9 cellular contexts compared by ENCODE assay signal in genomic region chr17:45299311-45299710, GRCh38. TPM values are rescaled to one million over a fixed set of nuclear protein-coding genes. Genes with fewer than 3 reads are reported as not detected.
DNase-seq lines count a peak whose midpoint lies in the region; ATAC-seq and TF ChIP-seq lines count a peak whose summit lies in the region.
"Had no signal": no experiment of that assay in that cellular context is flagged by ENCODE, and none has a peak within 500 bp of the region (broad histone marks: within the 10 kb centered on the region; RNA-seq: fewer than 3 reads in every experiment).

No MANE protein-coding gene starts in this region.

- ATAC-seq in naive thymus-derived CD8-positive, alpha-beta T cell = no peak

- no peak for TF ChIP-seq POLR2A in esophagus muscularis mucosa (IDR thresholded peaks at IDR 0.05; ENCODE audit: low read depth)

- H3K4me3 Mint-ChIP-seq in osteocyte (ENCODE audit: unreplicated experiment) = no peak overlapping the region
- peak overlapping the region in 1 of 10 donors; percentile 37 for H3K4me3 Mint-ChIP-seq in naive thymus-derived CD8-positive, alpha-beta T cell

- DNase-seq in ELF-1 (ENCODE audit: low read depth, low spot score) = peak; percentile 40
- peak; percentile 34 for DNase-seq in NOMO-1 treated with DMSO at 0.1 percent for 48 hours (lab: John Stamatoyannopoulos, UW; ENCODE audit: unreplicated experiment)
- no peak for DNase-seq in esophagus muscularis mucosa (ENCODE audit: extremely low spot score)
- DNase-seq in osteocyte (ENCODE audit: extremely low spot score, unreplicated experiment) = no peak
- DNase-seq in NCI-H1436 treated with DMSO at 0.1 percent for 48 hours (lab: John Stamatoyannopoulos, UW) = no peak
- no peak for DNase-seq in naive thymus-derived CD8-positive, alpha-beta T cell
- DNase-seq in NCI-H2107 treated with DMSO at 0.1 percent for 48 hours (lab: John Stamatoyannopoulos, UW; ENCODE audit: unreplicated experiment) = no peak
- no peak for DNase-seq in GM03348 (ENCODE audit: low spot score)
- DNase-seq: IMR-90 had no signal

- POLR2A ChIA-PET in naive thymus-derived CD8-positive, alpha-beta T cell (lab: Charles Lee) = interaction anchor here (3.2 kb wide), 1 partner anchor 12 kb away, joined by 14 read pairs; no protein-coding TSS in a partner anchor

- H3K9me3 ChIP-seq in esophagus muscularis mucosa = no peaks in the 10 kb centered on the region

- peak overlapping the region; percentile 79 to 99 (median 84) for H3K27ac ChIP-seq in esophagus muscularis mucosa (replicated peaks in 1 of 4)

- peak overlapping the region; percentile 95 for H3K27ac Mint-ChIP-seq in osteocyte (ENCODE audit: unreplicated experiment)
- peak overlapping the region in 4 of 10 donors; percentile 29 to 73 (median 52) for H3K27ac Mint-ChIP-seq in naive thymus-derived CD8-positive, alpha-beta T cell

- H3K36me3 ChIP-seq in esophagus muscularis mucosa = no peaks in the 10 kb centered on the region

- H3K4me1 ChIP-seq in esophagus muscularis mucosa = peaks cover 81 to 98% (median 96%) of the 10 kb centered on the region in 4 donors

- no peak overlapping the region for H3K4me3 ChIP-seq in esophagus muscularis mucosa

- WGBS in esophagus muscularis mucosa = 20% methylated on average over 2 of the region's 2 CpGs

- H3K27me3 Mint-ChIP-seq in osteocyte (ENCODE audit: unreplicated experiment) = no peaks in the 10 kb centered on the region
- H3K27me3 Mint-ChIP-seq in naive thymus-derived CD8-positive, alpha-beta T cell = no peaks in the 10 kb centered on the region

- TF ChIP-seq CTCF in esophagus muscularis mucosa (IDR thresholded peaks at IDR 0.05) (no peak), osteocyte (IDR thresholded peaks at IDR 0.05) (no peak)

- no peaks in the 10 kb centered on the region for H3K27me3 ChIP-seq in esophagus muscularis mucosa

- TF ChIP-seq EP300 in esophagus muscularis mucosa (IDR thresholded peaks at IDR 0.05) = no peak

- intact Hi-C loops in esophagus muscularis mucosa (cut with DNase I) = no loop called here

- H3K9me3 Mint-ChIP-seq in osteocyte (ENCODE audit: unreplicated experiment) = no peaks in the 10 kb centered on the region
- H3K9me3 Mint-ChIP-seq in naive thymus-derived CD8-positive, alpha-beta T cell = no peaks in the 10 kb centered on the region

- peaks cover 72% of the 10 kb centered on the region for H3K4me1 Mint-ChIP-seq in osteocyte (ENCODE audit: unreplicated experiment)
- peaks cover 26 to 95% (median 75%) of the 10 kb centered on the region in 4 donors for H3K4me1 Mint-ChIP-seq in naive thymus-derived CD8-positive, alpha-beta T cell

- peaks cover 5% of the 10 kb centered on the region for H3K36me3 Mint-ChIP-seq in osteocyte (ENCODE audit: unreplicated experiment)
- H3K36me3 Mint-ChIP-seq in naive thymus-derived CD8-positive, alpha-beta T cell = peaks cover 0 to 32% (median 2%) of the 10 kb centered on the region in 3 donors

RNA-seq across cellular contexts. Expression of gene MAP3K14, which starts 17.5 kb away (rescaled TPM):
- total RNA-seq in esophagus muscularis mucosa = 10 to 100 TPM in 3 of 4 donors, 1 to 10 TPM in 1; 7.8 to 26.5 (median 10.6) TPM
- 12.7 and 13.2 TPM in 2 replicates for total RNA-seq in osteocyte
- total RNA-seq in naive thymus-derived CD8-positive, alpha-beta T cell = 10 to 100 TPM; 37.6 to 37.8 TPM
- 1 to 10 TPM in 2 of 3 donors, under 1 TPM in 1; 0.73 to 7.2 (median 1.8) TPM for polyA plus RNA-seq in naive thymus-derived CD8-positive, alpha-beta T cell

RNA-seq across cellular contexts. Expression of gene SPATA32, which starts 37.4 kb away (rescaled TPM):
- not detected for total RNA-seq in esophagus muscularis mucosa
- 0.18 TPM in 1 of 2 replicates, not detected in the other for total RNA-seq in osteocyte
- under 1 TPM; 0.47 to 0.75 TPM for total RNA-seq in naive thymus-derived CD8-positive, alpha-beta T cell
- under 1 TPM; 0.30 to 0.81 (median 0.44) TPM for polyA plus RNA-seq in naive thymus-derived CD8-positive, alpha-beta T cell
- polyA plus RNA-seq: IMR-90 had no signal

Comparison
In these comparisons a context has a peak if more than half of its experiments do, and no peak if none do; other contexts are left out.
1. DNase-seq: peak in ELF-1 (single experiment) and NOMO-1 treated with DMSO at 0.1 percent for 48 hours (single experiment); none in esophagus muscularis mucosa (single experiment), osteocyte (single experiment), NCI-H1436 treated with DMSO at 0.1 percent for 48 hours (single experiment), naive thymus-derived CD8-positive, alpha-beta T cell (0 of 10), NCI-H2107 treated with DMSO at 0.1 percent for 48 hours (single experiment) and GM03348 (single experiment).